Comparison of ENCODE assay signal across 7 cellular contexts in the genomic region with DNA sequence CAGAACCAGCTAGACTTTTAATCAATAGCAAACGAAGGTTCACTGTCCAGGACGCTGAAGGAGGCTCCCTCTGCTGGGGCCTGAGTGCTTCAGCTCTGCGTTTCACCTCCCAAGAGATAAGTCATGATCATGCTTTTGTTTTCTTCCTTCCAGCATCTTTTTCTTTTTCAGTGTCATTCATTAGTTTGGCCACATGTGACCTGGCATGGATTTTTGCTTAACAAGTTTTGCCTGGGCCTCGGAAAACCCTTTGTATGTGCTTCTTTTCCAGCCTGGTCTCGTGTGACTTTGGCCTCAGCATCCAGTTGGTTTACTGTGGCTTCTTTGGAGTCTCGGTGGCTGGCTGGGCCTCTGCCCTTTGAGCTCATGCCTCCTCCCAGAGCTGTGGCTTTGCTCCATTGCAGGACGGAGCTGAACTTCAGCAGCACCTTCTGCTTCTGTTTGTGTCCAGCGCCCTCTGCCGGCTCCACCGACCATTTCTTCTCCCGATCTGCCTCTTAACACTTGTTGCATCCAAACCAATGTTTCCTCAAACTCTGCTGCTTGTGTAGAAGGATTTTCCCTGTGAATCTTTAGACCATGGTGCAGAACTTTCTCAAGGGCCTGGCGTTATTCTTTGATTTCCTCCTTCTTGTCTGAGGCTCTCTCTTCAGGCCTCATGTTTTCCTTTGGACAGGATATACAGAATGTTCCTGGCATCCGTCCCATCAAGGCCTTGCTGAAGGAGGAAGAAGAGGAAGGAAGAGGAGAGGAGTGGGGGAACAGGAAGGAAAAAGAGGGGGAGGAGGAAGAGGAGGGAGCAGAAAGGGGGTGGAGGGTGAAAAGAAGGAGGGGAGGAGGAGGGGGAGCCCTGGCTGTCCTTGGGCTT. TPM values are rescaled to one million over a fixed set of nuclear protein-coding genes. Genes with fewer than 3 reads are reported as not detected.
DNase-seq lines count a peak whose midpoint lies in the region; ATAC-seq, FAIRE-seq and TF ChIP-seq lines count a peak whose summit lies in the region.

No MANE protein-coding gene starts in this region.

- peaks cover 1% of the 10 kb centered on the region for H3K36me3 ChIP-seq in astrocyte (ENCODE audit: insufficient read depth, low read length)

- peaks cover 16% of the 10 kb centered on the region for H3K4me1 ChIP-seq in astrocyte (ENCODE audit: insufficient read depth, low read length)

- H3K27ac ChIP-seq in astrocyte (ENCODE audit: low read depth, low read length), result no peak overlapping the region

- ATAC-seq in T-helper 17 cell (peak; percentile 63), left ventricle myocardium superior (peak; percentile 83), GM21526 (IDR thresholded peaks at IDR 0.05; ENCODE audit: low FRiP score, unreplicated experiment) (no peak)

- peak; percentile 77 for FAIRE-seq in astrocyte (lab: Jason Lieb, UNC)

- H3K4me3 Mint-ChIP-seq in T-helper 17 cell (no peak overlapping the region), astrocyte (ENCODE audit: unreplicated experiment) (no peak overlapping the region)

- no peak overlapping the region for H3K9ac ChIP-seq in astrocyte (ENCODE audit: low read length)

- TF ChIP-seq CTCF in GM12873 (IDR thresholded peaks at IDR 0.05; ENCODE audit: insufficient read depth, low read depth, low read length, missing control alignments), result peak; percentile 88
- peak; percentile 85 for TF ChIP-seq CTCF in astrocyte (IDR thresholded peaks at IDR 0.05; ENCODE audit: insufficient read depth, low read depth, low read length)
- peak; percentile 79 for TF ChIP-seq CTCF in retinal pigment epithelial cell (conservative IDR thresholded peaks at IDR 0.05; ENCODE audit: low read depth, low read length)

- H3K27ac Mint-ChIP-seq in T-helper 17 cell (peak overlapping the region; percentile 63), astrocyte (ENCODE audit: unreplicated experiment) (peak overlapping the region; percentile 66)

- H3K4me3 ChIP-seq in astrocyte (ENCODE audit: insufficient read depth, low read depth, low read length), result no peak overlapping the region
- no peak overlapping the region for H3K4me3 ChIP-seq in retinal pigment epithelial cell (ENCODE audit: low read length)

- no peaks in the 10 kb centered on the region for H3K27me3 Mint-ChIP-seq in T-helper 17 cell
- no peaks in the 10 kb centered on the region for H3K27me3 Mint-ChIP-seq in astrocyte (ENCODE audit: low read depth, unreplicated experiment)

- H3K36me3 Mint-ChIP-seq in T-helper 17 cell (ENCODE audit: low read depth), result peaks cover 5% of the 10 kb centered on the region
- H3K36me3 Mint-ChIP-seq in astrocyte (ENCODE audit: low read depth, unreplicated experiment), result peaks cover 3% of the 10 kb centered on the region

- no peaks in the 10 kb centered on the region for H4K20me1 ChIP-seq in astrocyte (ENCODE audit: insufficient read depth, low read length)

- H3K9me3 Mint-ChIP-seq in astrocyte (ENCODE audit: unreplicated experiment), result no peaks in the 10 kb centered on the region

- H3K27me3 ChIP-seq in astrocyte (ENCODE audit: insufficient read depth, low read length), result no peaks in the 10 kb centered on the region

- H3K79me2 ChIP-seq in astrocyte (ENCODE audit: insufficient read depth, low read length), result no peaks in the 10 kb centered on the region

- DNase-seq in NCI-H1105 treated with DMSO at 0.1 percent for 48 hours (lab: John Stamatoyannopoulos, UW) (peak; percentile 55), T-helper 17 cell (peak; percentile 51 to 63 (median 53)), astrocyte (ENCODE audit: low read depth) (peak; percentile 76), left ventricle myocardium superior (peak; percentile 93), retinal pigment epithelial cell (ENCODE audit: low read depth) (peak; percentile 60)

- H3K4me1 Mint-ChIP-seq in T-helper 17 cell, result peaks cover 6% of the 10 kb centered on the region
- H3K4me1 Mint-ChIP-seq in astrocyte (ENCODE audit: low read depth, unreplicated experiment), result peaks cover 23% of the 10 kb centered on the region

- intact Hi-C loops in left ventricle myocardium superior (cut with micrococcal nuclease), result no loop called here

- no peak overlapping the region for H3K4me2 ChIP-seq in astrocyte (ENCODE audit: low read length)

- no peak overlapping the region for H2AFZ ChIP-seq in astrocyte (ENCODE audit: low read depth, low read length)

- no peaks in the 10 kb centered on the region for H3K9me3 ChIP-seq in T-helper 17 cell (ENCODE audit: control insufficient read depth, low read length, poor library complexity, severe bottlenecking)
- no peaks in the 10 kb centered on the region for H3K9me3 ChIP-seq in astrocyte (ENCODE audit: insufficient read depth, low read depth, low read length)

RNA-seq across cellular contexts. Expression of gene HES6, which starts 23.6 kb away (rescaled TPM):
- 1 to 10 TPM in 1 of 2 donors, under 1 TPM in 1; 0.47 to 1.3 TPM for total RNA-seq in T-helper 17 cell
- total RNA-seq in astrocyte, result 1.3 and 3.0 TPM in 2 replicates
- total RNA-seq in left ventricle myocardium superior, result 2.7 TPM

RNA-seq across cellular contexts. Expression of gene PER2, which starts 25.0 kb away (rescaled TPM):
- total RNA-seq in T-helper 17 cell, result 10 to 100 TPM; 40.7 to 40.8 TPM
- total RNA-seq in astrocyte, result 2.0 and 3.5 TPM in 2 replicates
- total RNA-seq in left ventricle myocardium superior, result 4.5 TPM

RNA-seq across cellular contexts. Expression of gene TRAF3IP1, which starts 56.9 kb away (rescaled TPM):
- total RNA-seq in T-helper 17 cell (1 to 10 TPM; 8.9 to 9.3 TPM), astrocyte (17.8 and 19.6 TPM in 2 replicates), left ventricle myocardium superior (13.8 TPM)

RNA-seq across cellular contexts. Expression of gene ILKAP, which starts 59.9 kb away (rescaled TPM):
- total RNA-seq in T-helper 17 cell (100 to 1,000 TPM; 114 to 123 TPM), astrocyte (32.3 and 35.2 TPM in 2 replicates), left ventricle myocardium superior (26.7 TPM)
